8 cellular contexts compared by ENCODE assay signal in the genomic region with DNA sequence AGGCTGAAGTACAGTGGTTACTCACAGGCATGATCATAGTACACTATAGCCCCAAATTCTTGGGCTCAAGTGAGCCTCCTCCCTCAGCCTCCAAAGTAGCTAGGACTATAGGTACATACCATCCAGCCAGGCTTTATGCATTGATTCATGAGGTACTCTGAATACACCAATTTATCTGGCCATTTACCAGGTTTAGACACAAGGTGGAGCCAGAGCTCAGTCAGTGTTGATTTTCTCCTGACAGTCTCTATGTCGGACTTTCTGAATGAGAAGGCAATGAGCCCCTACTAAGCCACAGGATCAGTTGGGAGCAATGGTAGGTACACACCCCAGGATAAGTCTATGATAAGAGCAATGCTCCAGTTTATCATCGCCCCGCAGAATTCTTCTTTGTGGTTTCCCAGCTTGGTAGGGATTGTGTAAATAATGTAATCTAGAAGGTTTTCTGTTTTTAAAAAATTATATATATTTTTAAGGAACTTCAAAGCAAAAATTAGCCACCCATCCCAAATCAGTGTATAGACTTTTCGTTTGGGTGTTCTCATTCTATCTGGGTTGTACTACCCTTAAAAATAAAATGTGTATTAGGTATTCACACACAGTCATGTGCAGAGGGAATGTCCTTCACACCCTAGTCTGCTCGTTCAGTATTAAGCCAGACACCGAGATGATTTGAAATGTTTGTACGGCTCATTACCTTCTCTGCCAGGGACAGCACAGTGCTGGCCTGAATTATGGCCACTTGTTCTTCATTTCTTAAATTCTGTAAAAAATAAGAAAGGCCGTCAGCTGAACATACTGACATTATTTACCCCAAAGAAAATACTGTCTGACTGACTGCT.
DNase-seq lines count a peak whose midpoint lies in the region; ATAC-seq and TF ChIP-seq lines count a peak whose summit lies in the region.

No MANE protein-coding gene starts in this region.

- POLR2A ChIA-PET in SK-N-SH (lab: Yijun Ruan, JAX) = interaction anchor here (0.6 to 1.1 kb wide), 2 partner anchors 153 to 195 kb away, joined by 3 read pairs; no protein-coding TSS in a partner anchor

- no peaks in the 10 kb centered on the region for H3K9me2 ChIP-seq in SK-N-SH

- H3K36me3 ChIP-seq in SK-N-SH (replicated peaks in 1 of 2; ENCODE audit: control insufficient read depth in 1 of 2, insufficient read depth in 2 of 2, low read length in 1 of 2) (peaks cover 2% of the 10 kb centered on the region in 2 experiments), heart right ventricle (no peaks in the 10 kb centered on the region)

- H3K4me3 ChIP-seq in SK-N-SH (ENCODE audit: low read depth in 2 of 2, low read length in 1 of 2) (no peak overlapping the region; a peak in 1 of 4 replicates), heart right ventricle (no peak overlapping the region)

- WGBS in SK-N-SH (ENCODE audit: low lambda C conversion rate) = 49% methylated on average over 8 of the region's 8 CpGs
- WGBS in heart right ventricle, 2 donors = 34 to 43% methylated on average over 8 of the region's 8 CpGs

- peak; percentile 48 for DNase-seq in activated naive CD4-positive, alpha-beta T cell treated with Interleukin-2 at 50 U/mL for 16 hours
- DNase-seq in activated naive CD4-positive, alpha-beta T cell (lab: John Stamatoyannopoulos, UW) = no peak
- DNase-seq in NCI-H1092 (lab: John Stamatoyannopoulos, UW) (peak; percentile 69), SK-N-SH (peak; percentile 58), amniotic epithelial cell (ENCODE audit: low read depth) (peak; percentile 61), heart right ventricle (peak in 1 of 2 donors; percentile 62), renal cortical epithelial cell (ENCODE audit: low read depth) (peak; percentile 67)

- no peaks in the 10 kb centered on the region for H3K79me2 ChIP-seq in SK-N-SH (ENCODE audit: insufficient read depth)

- CTCF ChIA-PET in SK-N-SH (lab: Yijun Ruan, JAX) = interaction anchor here (0.6 to 11.4 kb wide), 50 partner anchors 9 to 283 kb away, joined by 3 to 257 read pairs (median 5); partner anchors contain the start of gene JAKMIP2

- peak; percentile 97 for TF ChIP-seq RAD21 in SK-N-SH (IDR thresholded peaks at IDR 0.05; ENCODE audit: low read length)

- H4K20me1 ChIP-seq in SK-N-SH (ENCODE audit: insufficient read depth) = no peaks in the 10 kb centered on the region

- no peaks in the 10 kb centered on the region for H3F3A ChIP-seq in SK-N-SH (replicated peaks; ENCODE audit: insufficient read depth)

- no peak overlapping the region for H3K27ac ChIP-seq in SK-N-SH (ENCODE audit: low read depth in 2 of 2, low read length in 1 of 2)
- H3K27ac ChIP-seq in heart right ventricle = no peak overlapping the region

- no peak overlapping the region for H3K4me2 ChIP-seq in SK-N-SH

- peak; percentile 85 for TF ChIP-seq CTCF in SK-N-SH (IDR thresholded peaks at IDR 0.05)
- TF ChIP-seq CTCF in heart right ventricle (IDR thresholded peaks at IDR 0.05) = peak; percentile 50 to 82 (median 74)

- H3K4me1 ChIP-seq in SK-N-SH (ENCODE audit: control insufficient read depth in 1 of 2, insufficient read depth in 2 of 2, low read depth in 1 of 2, low read length in 1 of 2) (peaks cover 0 to 15% of the 10 kb centered on the region in 2 experiments; a peak in 1 of 4 replicates), heart right ventricle (no peaks in the 10 kb centered on the region)

- no peak overlapping the region for H2AFZ ChIP-seq in SK-N-SH (ENCODE audit: low read depth)

- ATAC-seq in HG02642 (IDR thresholded peaks at IDR 0.05; ENCODE audit: poor library complexity, unreplicated experiment) (peak; percentile 92), heart right ventricle (peak; percentile 47 to 87 (median 63))

- no peak for TF ChIP-seq EP300 in SK-N-SH (IDR thresholded peaks at IDR 0.05; ENCODE audit: borderline replicate concordance in 1 of 2, low read depth in 1 of 2, low read length in 1 of 2)

- H3K9me3 ChIP-seq in SK-N-SH (no peaks in the 10 kb centered on the region), heart right ventricle (no peaks in the 10 kb centered on the region)

- intact Hi-C loops in heart right ventricle (cut with DNase I) = loop anchor here in 8 of 10 donors (1.0 to 10.0 kb wide), 4 partner anchors 194 to 307 kb away; no protein-coding TSS in a partner anchor

- H3K9ac ChIP-seq in SK-N-SH = no peak overlapping the region

- H3K27me3 ChIP-seq in SK-N-SH (ENCODE audit: insufficient read depth) (no peaks in the 10 kb centered on the region), heart right ventricle (peaks cover 0 to 14% (median 0%) of the 10 kb centered on the region in 7 donors)

TF ChIP-seq in SK-N-SH, 30 proteins besides CTCF, POLR2A, EP300 and RAD21:
- TF ChIP-seq SIN3A (IDR thresholded peaks at IDR 0.05; ENCODE audit: borderline replicate concordance, low read depth, low read length) = no peak
- no peak for TF ChIP-seq FOXM1 (IDR thresholded peaks at IDR 0.05; ENCODE audit: low read depth)
- TF ChIP-seq FOSL2 (IDR thresholded peaks at IDR 0.05; ENCODE audit: borderline replicate concordance, low read depth) = no peak
- TF ChIP-seq, protein P1, sequence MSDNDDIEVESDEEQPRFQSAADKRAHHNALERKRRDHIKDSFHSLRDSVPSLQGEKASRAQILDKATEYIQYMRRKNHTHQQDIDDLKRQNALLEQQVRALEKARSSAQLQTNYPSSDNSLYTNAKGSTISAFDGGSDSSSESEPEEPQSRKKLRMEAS (IDR thresholded peaks at IDR 0.05; ENCODE audit: low read depth) = no peak
- TF ChIP-seq, protein P2, sequence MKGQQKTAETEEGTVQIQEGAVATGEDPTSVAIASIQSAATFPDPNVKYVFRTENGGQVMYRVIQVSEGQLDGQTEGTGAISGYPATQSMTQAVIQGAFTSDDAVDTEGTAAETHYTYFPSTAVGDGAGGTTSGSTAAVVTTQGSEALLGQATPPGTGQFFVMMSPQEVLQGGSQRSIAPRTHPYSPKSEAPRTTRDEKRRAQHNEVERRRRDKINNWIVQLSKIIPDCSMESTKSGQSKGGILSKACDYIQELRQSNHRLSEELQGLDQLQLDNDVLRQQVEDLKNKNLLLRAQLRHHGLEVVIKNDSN (IDR thresholded peaks at IDR 0.05; ENCODE audit: borderline replicate concordance, low read depth) = no peak
- no peak for TF ChIP-seq TAF1 (IDR thresholded peaks at IDR 0.05; ENCODE audit: borderline replicate concordance, low read depth, low read length)
- no peak for TF ChIP-seq RXRA (IDR thresholded peaks at IDR 0.05; ENCODE audit: borderline replicate concordance, low read depth)
- no peak for TF ChIP-seq TCF12 (IDR thresholded peaks at IDR 0.05)
- TF ChIP-seq EZH2phosphoT487 (IDR thresholded peaks at IDR 0.05; ENCODE audit: borderline replicate concordance, low read depth) = no peak
- TF ChIP-seq, protein P3, sequence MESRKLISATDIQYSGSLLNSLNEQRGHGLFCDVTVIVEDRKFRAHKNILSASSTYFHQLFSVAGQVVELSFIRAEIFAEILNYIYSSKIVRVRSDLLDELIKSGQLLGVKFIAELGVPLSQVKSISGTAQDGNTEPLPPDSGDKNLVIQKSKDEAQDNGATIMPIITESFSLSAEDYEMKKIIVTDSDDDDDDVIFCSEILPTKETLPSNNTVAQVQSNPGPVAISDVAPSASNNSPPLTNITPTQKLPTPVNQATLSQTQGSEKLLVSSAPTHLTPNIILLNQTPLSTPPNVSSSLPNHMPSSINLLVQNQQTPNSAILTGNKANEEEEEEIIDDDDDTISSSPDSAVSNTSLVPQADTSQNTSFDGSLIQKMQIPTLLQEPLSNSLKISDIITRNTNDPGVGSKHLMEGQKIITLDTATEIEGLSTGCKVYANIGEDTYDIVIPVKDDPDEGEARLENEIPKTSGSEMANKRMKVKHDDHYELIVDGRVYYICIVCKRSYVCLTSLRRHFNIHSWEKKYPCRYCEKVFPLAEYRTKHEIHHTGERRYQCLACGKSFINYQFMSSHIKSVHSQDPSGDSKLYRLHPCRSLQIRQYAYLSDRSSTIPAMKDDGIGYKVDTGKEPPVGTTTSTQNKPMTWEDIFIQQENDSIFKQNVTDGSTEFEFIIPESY (IDR thresholded peaks at IDR 0.05; ENCODE audit: borderline replicate concordance, low read depth) = no peak
- TF ChIP-seq NRF1 (IDR thresholded peaks at IDR 0.05; ENCODE audit: low read depth, low read length) = 0 out of 2 replicates have a peak, but pooled peaks have one; percentile 3
- no peak for TF ChIP-seq MEF2A (IDR thresholded peaks at IDR 0.05; ENCODE audit: borderline replicate concordance, low read depth)
- peak; percentile 97 for TF ChIP-seq SMC3 (IDR thresholded peaks at IDR 0.05; ENCODE audit: low read depth, low read length)
- no peak for TF ChIP-seq ELF1 (IDR thresholded peaks at IDR 0.05)
- TF ChIP-seq MXI1 (IDR thresholded peaks at IDR 0.05; ENCODE audit: low read depth, low read length) = no peak
- 0 out of 2 replicates have a peak, but pooled peaks have one; percentile 11 for TF ChIP-seq RCOR1 (IDR thresholded peaks at IDR 0.05; ENCODE audit: low read length)

Comparison
In these comparisons a context has a peak if more than half of its experiments do, and no peak if none do; other contexts are left out.
1. DNase-seq: peak in activated naive CD4-positive, alpha-beta T cell treated with Interleukin-2 at 50 U/mL for 16 hours (single experiment), NCI-H1092 (single experiment), SK-N-SH (single experiment), amniotic epithelial cell (single experiment) and renal cortical epithelial cell (single experiment); none in activated naive CD4-positive, alpha-beta T cell (0 of 4).